Comparison of ENCODE assay signal across 8 cellular contexts in genomic region chr17:83204736-83205386, GRCh38.
DNase-seq lines count a peak whose midpoint lies in the region; ATAC-seq and TF ChIP-seq lines count a peak whose summit lies in the region.
"Not testable (repeated sequence)": the region's sequence is repeated elsewhere in the genome, so short reads cannot be mapped to it uniquely, and the experiment has no call there.

No MANE protein-coding gene starts in this region.

- not testable (repeated sequence) for H3K27ac ChIP-seq in BLaER1
- H3K27ac ChIP-seq in suprapubic skin = peak overlapping the region; percentile 94

- peaks cover 35% of the 10 kb centered on the region for H3K4me1 Mint-ChIP-seq in activated CD8-positive, alpha-beta T cell treated with anti-CD3 and anti-CD28 coated beads, Interleukin-2, amount 10 ng/mL, durations not matched to agents 7 days and 5 days (ENCODE audit: low read depth)
- peaks cover 20% of the 10 kb centered on the region for H3K4me1 Mint-ChIP-seq in memory B cell

- not testable (repeated sequence) for H3K4me3 ChIP-seq in BLaER1, suprapubic skin

- H3K9ac ChIP-seq in BLaER1 = not testable (repeated sequence)

- not testable (repeated sequence) for H3K9me3 ChIP-seq in BLaER1, suprapubic skin

- not testable (repeated sequence) for H3K27me3 ChIP-seq in BLaER1, suprapubic skin

- not testable (repeated sequence) for H3K4me3 Mint-ChIP-seq in activated CD8-positive, alpha-beta T cell treated with anti-CD3 and anti-CD28 coated beads, Interleukin-2, amount 10 ng/mL, durations not matched to agents 7 days and 5 days; memory B cell

- not testable (repeated sequence) for H3K27me3 Mint-ChIP-seq in activated CD8-positive, alpha-beta T cell treated with anti-CD3 and anti-CD28 coated beads, Interleukin-2, amount 10 ng/mL, durations not matched to agents 7 days and 5 days (ENCODE audit: low read depth); memory B cell

- TF ChIP-seq EP300 in suprapubic skin (IDR thresholded peaks at IDR 0.05) = not testable (repeated sequence)

- peak overlapping the region; percentile 42 for H3K4me2 ChIP-seq in BLaER1

- WGBS in suprapubic skin = no CpG with 5 or more reads among the region's 33 CpGs

- not testable (repeated sequence) for DNase-seq in activated CD8-positive, alpha-beta T cell treated with anti-CD3 and anti-CD28 coated beads, Interleukin-2, amount 10 ng/mL, durations not matched to agents 7 days and 5 days; memory B cell (ENCODE audit: low spot score in 2 of 2)
- DNase-seq in activated naive CD4-positive, alpha-beta T cell treated with anti-CD3 and anti-CD28 coated beads, Interleukin-2, amount 50 U/mL, for 16 hours = peak; percentile 3
- DNase-seq in Right ventricle myocardium inferior (ENCODE audit: missing footprints) = peak; percentile 34
- DNase-seq in sciatic nerve (ENCODE audit: low spot score) = peak; percentile 56
- peak in 1 of 2 donors; percentile 47 for DNase-seq in suprapubic skin (ENCODE audit: low spot score in 2 of 2)

- TF ChIP-seq POLR2A in suprapubic skin (IDR thresholded peaks at IDR 0.05) = not testable (repeated sequence)

- CTCF ChIA-PET in activated CD8-positive, alpha-beta T cell treated with anti-CD3 and anti-CD28 coated beads, Interleukin-2, amount 10 ng/mL, durations not matched to agents 7 days and 5 days (lab: Charles Lee) = not testable (repeated sequence)

- not testable (repeated sequence) for H3K9me3 Mint-ChIP-seq in activated CD8-positive, alpha-beta T cell treated with anti-CD3 and anti-CD28 coated beads, Interleukin-2, amount 10 ng/mL, durations not matched to agents 7 days and 5 days (ENCODE audit: insufficient read depth); memory B cell

- not testable (repeated sequence) for H3K36me3 ChIP-seq in BLaER1, suprapubic skin

- not testable (repeated sequence) for ATAC-seq in activated CD8-positive, alpha-beta T cell treated with anti-CD3 and anti-CD28 coated beads, Interleukin-2, amount 10 ng/mL, durations not matched to agents 7 days and 5 days; Right ventricle myocardium inferior; memory B cell (ENCODE audit: low read depth); sciatic nerve

- H3K27ac Mint-ChIP-seq in activated CD8-positive, alpha-beta T cell treated with anti-CD3 and anti-CD28 coated beads, Interleukin-2, amount 10 ng/mL, durations not matched to agents 7 days and 5 days = peak overlapping the region; percentile 34
- peak overlapping the region; percentile 10 for H3K27ac Mint-ChIP-seq in memory B cell

- H3K36me3 Mint-ChIP-seq in activated CD8-positive, alpha-beta T cell treated with anti-CD3 and anti-CD28 coated beads, Interleukin-2, amount 10 ng/mL, durations not matched to agents 7 days and 5 days (ENCODE audit: low read depth); memory B cell: not testable (repeated sequence)

- intact Hi-C loops in Right ventricle myocardium inferior (cut with DNase I); sciatic nerve (cut with DNase I): not testable (repeated sequence)

- POLR2A ChIA-PET in activated CD8-positive, alpha-beta T cell treated with anti-CD3 and anti-CD28 coated beads, Interleukin-2, amount 10 ng/mL, durations not matched to agents 7 days and 5 days (lab: Charles Lee) = not testable (repeated sequence)

- peaks cover 71% of the 10 kb centered on the region for H3K4me1 ChIP-seq in BLaER1
- H3K4me1 ChIP-seq in suprapubic skin = peaks cover 48% of the 10 kb centered on the region

- H4K20me1 ChIP-seq in BLaER1 = not testable (repeated sequence)

- TF ChIP-seq CTCF in LNCAP (IDR thresholded peaks at IDR 0.05) = peak; percentile 9; the same call in 1 of the 2 replicates
- TF ChIP-seq CTCF in suprapubic skin (IDR thresholded peaks at IDR 0.05) = not testable (repeated sequence)
